ENCODE assay signal across 19 cellular contexts in genomic region chr17:16936536-16937310, GRCh38. TPM values are rescaled to one million over a fixed set of nuclear protein-coding genes. Genes with fewer than 3 reads are reported as not detected.
"Had no signal": no experiment of that assay in that cellular context is flagged by ENCODE, and none has a peak within 500 bp of the region (broad histone marks: within the 10 kb centered on the region; RNA-seq: fewer than 3 reads in every experiment).

No MANE protein-coding gene starts in this region.

- H3K4me1 ChIP-seq: pancreas had no signal

- H3K27me3 ChIP-seq: brain microvascular endothelial cell, pancreas had no signal

- H3K36me3 ChIP-seq: brain microvascular endothelial cell, pancreas had no signal

- DNase-seq: activated CD4-positive, alpha-beta T cell treated with anti-CD3 and anti-CD28 coated beads, Interleukin-2, amount 50 U/mL, for 1 hour; activated CD8-positive, alpha-beta memory T cell treated with anti-CD3 and anti-CD28 coated beads, Interleukin-2, amount 10 ng/mL, durations not matched to agents 7 days and 5 days; activated gamma-delta T cell treated with Interleukin-2 at 50 U/mL for 16 hours; activated naive CD8-positive, alpha-beta T cell treated with anti-CD3 and anti-CD28 coated beads for 36 hours; activated T-cell treated with anti-CD3 and anti-CD28 coated beads, Interleukin-2, amount 50 U/mL, for 4 hours; brain microvascular endothelial cell; cerebellar nuclear complex; left colon; mesenchymal stem cell; small intestine had no signal

- H3K9me3 ChIP-seq: pancreas had no signal

- H3K27ac ChIP-seq: brain microvascular endothelial cell, pancreas, SK-N-MC had no signal

- ATAC-seq: activated CD8-positive, alpha-beta memory T cell treated with anti-CD3 and anti-CD28 coated beads, Interleukin-2, amount 10 ng/mL, durations not matched to agents 7 days and 5 days; activated T-cell treated with anti-CD3 and anti-CD28 coated beads, Interleukin-2, amount 50 U/mL, for 4 hours; esophagus mucosa; left colon; pancreas; stimulated activated effector memory CD8-positive, alpha-beta T cell treated with anti-CD3 and anti-CD28 coated beads, Interleukin-12 subunit alpha, Interleukin-12 subunit beta, amount 100 ng/mL, for 72 hours; T-cell had no signal

- H3K4me3 ChIP-seq: pancreas, SK-N-MC had no signal

RNA-seq across cellular contexts. Expression of gene TNFRSF13B, which starts 35.2 kb away (rescaled TPM):
- total RNA-seq: activated CD8-positive, alpha-beta memory T cell treated with anti-CD3 and anti-CD28 coated beads, Interleukin-2, amount 10 ng/mL, durations not matched to agents 7 days and 5 days; dermis microvascular lymphatic vessel endothelial cell; fibroblast of villous mesenchyme; renal cortical epithelial cell; urinary bladder had no signal
